Comparison of ENCODE assay signal across 27 cellular contexts in the genomic region with DNA sequence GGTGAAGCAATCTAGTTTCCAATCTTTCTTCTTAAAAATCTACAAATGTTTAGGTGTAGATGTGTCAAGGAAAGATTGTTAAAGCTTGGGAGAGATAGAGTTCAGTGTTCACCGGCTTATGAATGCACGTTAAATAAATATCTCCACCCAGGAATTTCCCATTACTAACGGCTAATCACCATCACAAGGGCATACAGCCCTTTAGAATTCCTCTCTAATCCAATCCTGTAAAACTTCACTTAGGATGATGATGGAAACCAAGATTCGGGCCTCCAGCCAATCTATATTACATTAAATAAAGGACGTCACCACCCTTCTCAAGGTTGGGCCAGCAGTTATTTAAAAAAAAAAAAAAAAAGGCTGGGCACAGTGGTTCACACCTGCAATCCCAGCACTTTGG. TPM values are rescaled to one million over a fixed set of nuclear protein-coding genes. Genes with fewer than 3 reads are reported as not detected.
A peak's percentile ranks its signal among the peaks of the same experiment; 100 is the strongest.
DNase-seq lines count a peak whose midpoint lies in the region; ATAC-seq and TF ChIP-seq lines count a peak whose summit lies in the region.
"Had no signal": no experiment of that assay in that cellular context is flagged by ENCODE, and none has a peak within 500 bp of the region (broad histone marks: within the 10 kb centered on the region; RNA-seq: fewer than 3 reads in every experiment).

No MANE protein-coding gene starts in this region.

- H3K36me3 ChIP-seq in left ventricle myocardium inferior (no peaks in the 10 kb centered on the region), colonic mucosa (no peaks in the 10 kb centered on the region), mucosa of rectum (ENCODE audit: control insufficient read depth in 2 of 2, insufficient read depth in 2 of 2, low read length in 2 of 2) (no peaks in the 10 kb centered on the region)

- peaks cover 55% of the 10 kb centered on the region for H3K4me1 ChIP-seq in left ventricle myocardium inferior
- H3K4me1 ChIP-seq in colonic mucosa = no peaks in the 10 kb centered on the region
- H3K4me1 ChIP-seq in mucosa of rectum (ENCODE audit: control insufficient read depth in 2 of 2, insufficient read depth in 2 of 2, low read length in 2 of 2) = peaks cover 9 to 12% of the 10 kb centered on the region in 2 donors

- H3K4me3 ChIP-seq in left ventricle myocardium inferior (no peak overlapping the region), colonic mucosa (no peak overlapping the region), mucosa of rectum (ENCODE audit: low read length in 2 of 2) (no peak overlapping the region)
- H3K4me3 ChIP-seq: heart left ventricle had no signal

- no peaks in the 10 kb centered on the region for H3K27me3 Mint-ChIP-seq in stimulated activated memory B cell treated with anti-CD40 and anti-IgM and Interleukin-4, amounts not matched to agents 10 μg/mL and 1 μg/mL and 100 μg/mL, for 72 hours
- H3K27me3 Mint-ChIP-seq: activated naive CD4-positive, alpha-beta T cell treated with anti-CD3 and anti-CD28 coated beads, Interleukin-2, amount 10 ng/mL, durations not matched to agents 7 days and 5 days; B cell; CD8-positive, alpha-beta memory T cell; memory B cell; stimulated activated naive CD8-positive, alpha-beta T cell treated with anti-CD3 and anti-CD28 coated beads, Interleukin-15, Interleukin-2, amounts not matched to agents 100 ng/mL and 50 ng/mL, for 24 hours had no signal

- H3K27me3 ChIP-seq in left ventricle myocardium inferior (ENCODE audit: low read depth) (no peaks in the 10 kb centered on the region), colonic mucosa (no peaks in the 10 kb centered on the region), mucosa of rectum (ENCODE audit: control insufficient read depth in 2 of 2, insufficient read depth in 2 of 2, low read length in 2 of 2) (no peaks in the 10 kb centered on the region)
- H3K27me3 ChIP-seq: heart left ventricle had no signal

- H3K36me3 Mint-ChIP-seq in stimulated activated memory B cell treated with anti-CD40 and anti-IgM and Interleukin-4, amounts not matched to agents 10 μg/mL and 1 μg/mL and 100 μg/mL, for 72 hours = no peaks in the 10 kb centered on the region
- H3K36me3 Mint-ChIP-seq: memory B cell had no signal

- peaks cover 6% of the 10 kb centered on the region for H3K4me1 Mint-ChIP-seq in stimulated activated memory B cell treated with anti-CD40 and anti-IgM and Interleukin-4, amounts not matched to agents 10 μg/mL and 1 μg/mL and 100 μg/mL, for 72 hours

- H3K9ac ChIP-seq in colonic mucosa (ENCODE audit: low read depth in 2 of 2, low read length in 2 of 2) (peak overlapping the region in 1 of 2 donors; percentile 63), mucosa of rectum (ENCODE audit: low read depth in 1 of 2, low read length in 2 of 2) (peak overlapping the region in 1 of 2 donors; percentile 24)

- H3K27ac Mint-ChIP-seq in stimulated activated memory B cell treated with anti-CD40 and anti-IgM and Interleukin-4, amounts not matched to agents 10 μg/mL and 1 μg/mL and 100 μg/mL, for 72 hours = no peak overlapping the region
- H3K27ac Mint-ChIP-seq: activated naive CD4-positive, alpha-beta T cell treated with anti-CD3 and anti-CD28 coated beads, Interleukin-2, amount 10 ng/mL, durations not matched to agents 7 days and 5 days; activated T-helper 1 cell treated with anti-CD3 and anti-CD28 coated beads, Interleukin-12 subunit alpha, Interleukin-12 subunit beta, Interleukin-2, Interleukin-4 antibody, amounts not matched to agents 30 ng/mL and 10 ng/mL and 1 ng/mL, durations not matched to agents 14 hours and 24 hours and 36 hours; B cell; memory B cell; stimulated activated naive CD8-positive, alpha-beta T cell treated with anti-CD3 and anti-CD28 coated beads, Interleukin-15, Interleukin-2, amounts not matched to agents 100 ng/mL and 50 ng/mL, for 24 hours had no signal

- no peak overlapping the region for H3K4me3 Mint-ChIP-seq in stimulated activated memory B cell treated with anti-CD40 and anti-IgM and Interleukin-4, amounts not matched to agents 10 μg/mL and 1 μg/mL and 100 μg/mL, for 72 hours
- H3K4me3 Mint-ChIP-seq: activated naive CD4-positive, alpha-beta T cell treated with anti-CD3 and anti-CD28 coated beads, Interleukin-2, amount 10 ng/mL, durations not matched to agents 7 days and 5 days; activated T-helper 1 cell treated with anti-CD3 and anti-CD28 coated beads, Interleukin-12 subunit alpha, Interleukin-12 subunit beta, Interleukin-2, Interleukin-4 antibody, amounts not matched to agents 30 ng/mL and 10 ng/mL and 1 ng/mL, durations not matched to agents 14 hours and 24 hours and 36 hours; B cell; CD8-positive, alpha-beta memory T cell; H9; memory B cell; stimulated activated naive CD8-positive, alpha-beta T cell treated with anti-CD3 and anti-CD28 coated beads, Interleukin-15, Interleukin-2, amounts not matched to agents 100 ng/mL and 50 ng/mL, for 24 hours; WTC11 had no signal

- H3K27ac ChIP-seq in left ventricle myocardium inferior (replicated peaks) = peak overlapping the region; percentile 28
- peak overlapping the region; percentile 64 for H3K27ac ChIP-seq in colonic mucosa
- H3K27ac ChIP-seq in mucosa of rectum (ENCODE audit: low read depth in 2 of 2, low read length in 2 of 2) = peak overlapping the region; percentile 80 to 81
- H3K27ac ChIP-seq: heart left ventricle had no signal

- no peak for ATAC-seq in left ventricle myocardium superior
- no peak for ATAC-seq in HG03442 (IDR thresholded peaks at IDR 0.05; ENCODE audit: unreplicated experiment)
- no peak for ATAC-seq in stimulated activated memory B cell treated with anti-CD40 and anti-IgM and Interleukin-4, amounts not matched to agents 10 μg/mL and 1 μg/mL and 100 μg/mL, for 72 hours
- ATAC-seq: heart left ventricle, WTC11 had no signal

- DNase-seq in left ventricle myocardium inferior (no peak), left ventricle myocardium superior (no peak), colonic mucosa (peak; percentile 72), H4 (ENCODE audit: low spot score) (no peak), Kasumi-1 (lab: John Stamatoyannopoulos, UW) (no peak)
- DNase-seq: activated CD4-positive, alpha-beta T cell treated with anti-CD3 and anti-CD28 coated beads, Interleukin-2, amount 50 U/mL, for 1 hour; activated naive CD4-positive, alpha-beta T cell treated with anti-CD3 and anti-CD28 coated beads, Interleukin-2, amount 10 ng/mL, durations not matched to agents 7 days and 5 days; amygdala; CD8-positive, alpha-beta memory T cell; DMS153; effector CD4-positive, alpha-beta T cell; H9; heart left ventricle; NCI-H1417 treated with DMSO at 0.1 percent for 48 hours; NCI-H2081 treated with DMSO at 0.1 percent for 48 hours; NCI-H345; NCI-H82; Right ventricle myocardium superior; trophoblast cell had no signal

- H3K9me3 ChIP-seq in left ventricle myocardium inferior (replicated peaks) (no peaks in the 10 kb centered on the region), colonic mucosa (no peaks in the 10 kb centered on the region), mucosa of rectum (ENCODE audit: control insufficient read depth in 2 of 2, low read length in 2 of 2) (no peaks in the 10 kb centered on the region)
- H3K9me3 ChIP-seq: heart left ventricle had no signal

- intact Hi-C loops in left ventricle myocardium inferior (cut with micrococcal nuclease) (no loop called here), left ventricle myocardium superior (cut with micrococcal nuclease) (no loop called here), colonic mucosa (cut with DNase I) (no loop called here)

- H3K9me3 Mint-ChIP-seq in stimulated activated memory B cell treated with anti-CD40 and anti-IgM and Interleukin-4, amounts not matched to agents 10 μg/mL and 1 μg/mL and 100 μg/mL, for 72 hours = no peaks in the 10 kb centered on the region
- H3K9me3 Mint-ChIP-seq: activated T-helper 1 cell treated with anti-CD3 and anti-CD28 coated beads, Interleukin-12 subunit alpha, Interleukin-12 subunit beta, Interleukin-2, Interleukin-4 antibody, amounts not matched to agents 30 ng/mL and 10 ng/mL and 1 ng/mL, durations not matched to agents 14 hours and 24 hours and 36 hours; CD8-positive, alpha-beta memory T cell; H9; memory B cell; stimulated activated naive CD8-positive, alpha-beta T cell treated with anti-CD3 and anti-CD28 coated beads, Interleukin-15, Interleukin-2, amounts not matched to agents 100 ng/mL and 50 ng/mL, for 24 hours; WTC11 had no signal

- TF ChIP-seq CTCF in left ventricle myocardium inferior (IDR thresholded peaks at IDR 0.05; ENCODE audit: borderline replicate concordance) (no peak), colonic mucosa (IDR thresholded peaks at IDR 0.05) (no peak)

RNA-seq across cellular contexts. Expression of a gene that starts 23.3 kb away (rescaled TPM):
- 16.4 TPM for total RNA-seq in left ventricle myocardium inferior
- 12.9 TPM for total RNA-seq in left ventricle myocardium superior
- total RNA-seq in colonic mucosa = 10 to 100 TPM; 47.5 to 60.2 TPM
- 9.7 and 13.7 TPM in 2 replicates for total RNA-seq in H4 (2014; rRNA removed; shearing (Covaris generic))

Comparison
In these comparisons a context has a peak if more than half of its experiments do, and no peak if none do; other contexts are left out.
1. H3K27ac ChIP-seq: peak in every context shown above with its lines; median percentile 80 in mucosa of rectum; 64 in colonic mucosa; 28 in left ventricle myocardium inferior.